12 cellular contexts compared by ENCODE assay signal in genomic region chr7:7706101-7706511, GRCh38. TPM values are rescaled to one million over a fixed set of nuclear protein-coding genes. Genes with fewer than 3 reads are reported as not detected.
A peak's percentile ranks its signal among the peaks of the same experiment; 100 is the strongest.
DNase-seq lines count a peak whose midpoint lies in the region; ATAC-seq, FAIRE-seq and TF ChIP-seq lines count a peak whose summit lies in the region.
"Had no signal": no experiment of that assay in that cellular context is flagged by ENCODE, and none has a peak within 500 bp of the region (broad histone marks: within the 10 kb centered on the region; RNA-seq: fewer than 3 reads in every experiment).

No MANE protein-coding gene starts in this region.

- H3K4me3 ChIP-seq in right lobe of liver: no peak overlapping the region
- H3K4me3 ChIP-seq: pancreas had no signal

- no peaks in the 10 kb centered on the region for H3K36me3 ChIP-seq in right lobe of liver
- H3K36me3 ChIP-seq: pancreas had no signal

- no peaks in the 10 kb centered on the region for H3K27me3 ChIP-seq in right lobe of liver
- H3K27me3 ChIP-seq: pancreas had no signal

- FAIRE-seq in D721Med (lab: Jason Lieb, UNC): no peak
- FAIRE-seq: pancreas had no signal

- H3K27ac ChIP-seq in right lobe of liver: no peak overlapping the region
- H3K27ac ChIP-seq: pancreas had no signal

- 90% methylated on average over 1 of the region's 1 CpG for WGBS in right lobe of liver (ENCODE audit: insufficient coverage, low coverage, low lambda C conversion rate, missing lambda C conversion rate)

- DNase-seq in D721Med (ENCODE audit: insufficient read length, low spot score): no peak
- no peak for DNase-seq in right lobe of liver
- no peak for DNase-seq in posterior cingulate gyrus
- DNase-seq in Kasumi-1 (lab: John Stamatoyannopoulos, UW): no peak
- DNase-seq: activated CD4-positive, alpha-beta memory T cell treated with anti-CD3 and anti-CD28 coated beads, Interleukin-2, amount 10 ng/mL, durations not matched to agents 7 days and 5 days; mesenchymal stem cell; pancreas had no signal

- intact Hi-C loops in right lobe of liver (cut with DNase I) (no loop called here), posterior cingulate gyrus (cut with DNase I) (no loop called here)

- ATAC-seq in GM18499 (IDR thresholded peaks at IDR 0.05; ENCODE audit: insufficient read depth, unreplicated experiment) (peak; percentile 59), GM19324 (IDR thresholded peaks at IDR 0.05; ENCODE audit: low FRiP score, unreplicated experiment) (peak; percentile 67), HG02798 (IDR thresholded peaks at IDR 0.05; ENCODE audit: poor library complexity, unreplicated experiment) (peak; percentile 57), HG03575 (IDR thresholded peaks at IDR 0.05; ENCODE audit: extremely low read depth, insufficient number of reproducible peaks, low FRiP score, unreplicated experiment) (peak; percentile 42), right lobe of liver (no peak)
- ATAC-seq: Panc1, pancreas had no signal

- TF ChIP-seq POLR2A in right lobe of liver (IDR thresholded peaks at IDR 0.05): no peak

- H3K4me1 ChIP-seq in right lobe of liver: no peaks in the 10 kb centered on the region

- no peaks in the 10 kb centered on the region for H3K9me3 ChIP-seq in right lobe of liver
- H3K9me3 ChIP-seq: pancreas had no signal

- TF ChIP-seq CTCF in D721Med (IDR thresholded peaks at IDR 0.05; ENCODE audit: insufficient read depth, missing control alignments) (no peak), right lobe of liver (IDR thresholded peaks at IDR 0.05) (no peak)

RNA-seq across cellular contexts. Expression of gene RPA3, which starts 12.3 kb away (rescaled TPM):
- 10 to 100 TPM; 11.3 to 22.3 (median 21.4) TPM for total RNA-seq in right lobe of liver

Comparison
In these comparisons a context has a peak if more than half of its experiments do, and no peak if none do; other contexts are left out.
1. ATAC-seq: peak in GM18499 (single experiment), GM19324 (single experiment), HG02798 (single experiment) and HG03575 (single experiment); none in right lobe of liver (0 of 4).